ENCODE assay signal across 8 cellular contexts in genomic region chr19:40433391-40434216, GRCh38. TPM values are rescaled to one million over a fixed set of nuclear protein-coding genes. Genes with fewer than 3 reads are reported as not detected.
DNase-seq lines count a peak whose midpoint lies in the region; ATAC-seq and TF ChIP-seq lines count a peak whose summit lies in the region.

No MANE protein-coding gene starts in this region.

- no peaks in the 10 kb centered on the region for H3K9me3 Mint-ChIP-seq in natural killer cell treated with Interleukin-12 subunit alpha and Interleukin-12 subunit beta and Interleukin-15 and Interleukin-18, amount 100 ng/mL, for 72 hours

- peak overlapping the region; percentile 54 for H3K4me3 ChIP-seq in fibroblast of villous mesenchyme (ENCODE audit: low read depth, low read length)
- peak overlapping the region in 1 of 3 donors; percentile 27 for H3K4me3 ChIP-seq in thyroid gland (replicated peaks in 1 of 3)

- H3K27me3 ChIP-seq in thyroid gland: no peaks in the 10 kb centered on the region

- peaks cover 7 to 17% of the 10 kb centered on the region in 2 donors for H3K4me1 ChIP-seq in thyroid gland

- intact Hi-C loops in thyroid gland (cut with DNase I): no loop called here

- 1 to 3% methylated on average over 21 to 27 of the region's 50 CpGs for WGBS in thyroid gland, 2 donors

- peak; percentile 47 for ATAC-seq in GM18868 (IDR thresholded peaks at IDR 0.05; ENCODE audit: unreplicated experiment)
- peak; percentile 98 for ATAC-seq in natural killer cell treated with Interleukin-12 subunit alpha and Interleukin-12 subunit beta and Interleukin-15 and Interleukin-18, amount 100 ng/mL, for 72 hours

- no peaks in the 10 kb centered on the region for H3K36me3 ChIP-seq in thyroid gland

- H3K4me3 Mint-ChIP-seq in natural killer cell treated with Interleukin-12 subunit alpha and Interleukin-12 subunit beta and Interleukin-15 and Interleukin-18, amount 100 ng/mL, for 72 hours: peak overlapping the region; percentile 91

- in situ Hi-C loops in ACHN (cut with HindIII; ENCODE audit: low pct_ligation_motif_present, low pct_unique_long_range_greater_than_20kb, low sequenced_read_pairs): no loop called here

- no peaks in the 10 kb centered on the region for H3K9me3 ChIP-seq in thyroid gland

- peak overlapping the region; percentile 57 to 93 (median 92) for H3K27ac ChIP-seq in thyroid gland

- peaks cover 7 to 8% of the 10 kb centered on the region in 2 donors for H3K4me1 Mint-ChIP-seq in natural killer cell treated with Interleukin-12 subunit alpha and Interleukin-12 subunit beta and Interleukin-15 and Interleukin-18, amount 100 ng/mL, for 72 hours (ENCODE audit: low read depth in 2 of 2)

- H3K27ac Mint-ChIP-seq in natural killer cell treated with Interleukin-12 subunit alpha and Interleukin-12 subunit beta and Interleukin-15 and Interleukin-18, amount 100 ng/mL, for 72 hours: peak overlapping the region; percentile 94 to 98

- DNase-seq in ACHN: peak; percentile 90
- DNase-seq in HuH-7.5 (ENCODE audit: low spot score): peak; percentile 79
- peak; percentile 84 for DNase-seq in RKO (ENCODE audit: low spot score)
- DNase-seq in activated gamma-delta T cell treated with anti-CD3 and anti-CD28 coated beads, Interleukin-2, amount 50 U/mL, for 16 hours (ENCODE audit: low read depth): peak; percentile 19
- peak; percentile 94 for DNase-seq in fibroblast of villous mesenchyme (ENCODE audit: low read depth)
- peak; percentile 80 for DNase-seq in natural killer cell treated with Interleukin-12 subunit alpha and Interleukin-12 subunit beta and Interleukin-15 and Interleukin-18, amount 100 ng/mL, for 72 hours (ENCODE audit: low spot score)
- peak; percentile 92 to 93 for DNase-seq in thyroid gland

- no peaks in the 10 kb centered on the region for H3K36me3 Mint-ChIP-seq in natural killer cell treated with Interleukin-12 subunit alpha and Interleukin-12 subunit beta and Interleukin-15 and Interleukin-18, amount 100 ng/mL, for 72 hours

- peak in 1 of 2 donors; percentile 68 for TF ChIP-seq POLR2A in thyroid gland (IDR thresholded peaks at IDR 0.05)

- TF ChIP-seq CTCF in fibroblast of villous mesenchyme (IDR thresholded peaks at IDR 0.05; ENCODE audit: insufficient read depth, low read depth, low read length): no peak
- no peak for TF ChIP-seq CTCF in thyroid gland (IDR thresholded peaks at IDR 0.05)

- H3K27me3 Mint-ChIP-seq in natural killer cell treated with Interleukin-12 subunit alpha and Interleukin-12 subunit beta and Interleukin-15 and Interleukin-18, amount 100 ng/mL, for 72 hours: no peaks in the 10 kb centered on the region

RNA-seq across cellular contexts. Expression of gene SERTAD1, which starts 7.8 kb away (rescaled TPM):
- total RNA-seq in fibroblast of villous mesenchyme: 20.0 and 22.0 TPM in 2 replicates
- total RNA-seq in natural killer cell treated with Interleukin-12 subunit alpha and Interleukin-12 subunit beta and Interleukin-15 and Interleukin-18, amount 100 ng/mL, for 72 hours: 10 to 100 TPM; 11.2 to 21.5 TPM
- 10 to 100 TPM; 12.6 to 19.9 (median 15.1) TPM for total RNA-seq in thyroid gland

RNA-seq across cellular contexts. Expression of gene SERTAD3, which starts 10.5 kb away (rescaled TPM):
- total RNA-seq in fibroblast of villous mesenchyme: 38.0 and 49.2 TPM in 2 replicates
- 10 to 100 TPM; 12.8 to 13.2 TPM for total RNA-seq in natural killer cell treated with Interleukin-12 subunit alpha and Interleukin-12 subunit beta and Interleukin-15 and Interleukin-18, amount 100 ng/mL, for 72 hours
- 10 to 100 TPM; 15.6 to 25.2 (median 20.4) TPM for total RNA-seq in thyroid gland

RNA-seq across cellular contexts. Expression of gene PRX, which starts 20.4 kb away (rescaled TPM):
- total RNA-seq in fibroblast of villous mesenchyme: 0.86 and 1.9 TPM in 2 replicates
- total RNA-seq in natural killer cell treated with Interleukin-12 subunit alpha and Interleukin-12 subunit beta and Interleukin-15 and Interleukin-18, amount 100 ng/mL, for 72 hours: under 1 TPM; 0.48 to 0.78 TPM
- total RNA-seq in thyroid gland: 10 to 100 TPM in 2 of 4 donors, 1 to 10 TPM in 2; 7.3 to 27.5 (median 10.3) TPM

RNA-seq across cellular contexts. Expression of gene BLVRB, which starts 31.9 kb away (rescaled TPM):
- total RNA-seq in fibroblast of villous mesenchyme (33.7 and 64.7 TPM in 2 replicates), thyroid gland (100 to 1,000 TPM; 111 to 238 (median 205) TPM)
- 1 to 10 TPM; 4.6 to 5.3 TPM for total RNA-seq in natural killer cell treated with Interleukin-12 subunit alpha and Interleukin-12 subunit beta and Interleukin-15 and Interleukin-18, amount 100 ng/mL, for 72 hours

RNA-seq across cellular contexts. Expression of gene SPTBN4, which starts 33.2 kb away (rescaled TPM):
- total RNA-seq in fibroblast of villous mesenchyme: 0.32 and 1.3 TPM in 2 replicates
- not detected for total RNA-seq in natural killer cell treated with Interleukin-12 subunit alpha and Interleukin-12 subunit beta and Interleukin-15 and Interleukin-18, amount 100 ng/mL, for 72 hours
- total RNA-seq in thyroid gland: 1 to 10 TPM in 2 of 4 donors, under 1 TPM in 2; 0.67 to 2.7 (median 1.0) TPM

Comparison
In these comparisons a context has a peak if more than half of its experiments do, and no peak if none do; other contexts are left out.
1. DNase-seq: peak in every context shown above with its lines; median percentile 94 in fibroblast of villous mesenchyme; 92 in thyroid gland; 90 in ACHN; 84 in RKO; 80 in natural killer cell treated with Interleukin-12 subunit alpha and Interleukin-12 subunit beta and Interleukin-15 and Interleukin-18, amount 100 ng/mL, for 72 hours; 79 in HuH-7.5; 19 in activated gamma-delta T cell treated with anti-CD3 and anti-CD28 coated beads, Interleukin-2, amount 50 U/mL, for 16 hours.